In the genomic region with DNA sequence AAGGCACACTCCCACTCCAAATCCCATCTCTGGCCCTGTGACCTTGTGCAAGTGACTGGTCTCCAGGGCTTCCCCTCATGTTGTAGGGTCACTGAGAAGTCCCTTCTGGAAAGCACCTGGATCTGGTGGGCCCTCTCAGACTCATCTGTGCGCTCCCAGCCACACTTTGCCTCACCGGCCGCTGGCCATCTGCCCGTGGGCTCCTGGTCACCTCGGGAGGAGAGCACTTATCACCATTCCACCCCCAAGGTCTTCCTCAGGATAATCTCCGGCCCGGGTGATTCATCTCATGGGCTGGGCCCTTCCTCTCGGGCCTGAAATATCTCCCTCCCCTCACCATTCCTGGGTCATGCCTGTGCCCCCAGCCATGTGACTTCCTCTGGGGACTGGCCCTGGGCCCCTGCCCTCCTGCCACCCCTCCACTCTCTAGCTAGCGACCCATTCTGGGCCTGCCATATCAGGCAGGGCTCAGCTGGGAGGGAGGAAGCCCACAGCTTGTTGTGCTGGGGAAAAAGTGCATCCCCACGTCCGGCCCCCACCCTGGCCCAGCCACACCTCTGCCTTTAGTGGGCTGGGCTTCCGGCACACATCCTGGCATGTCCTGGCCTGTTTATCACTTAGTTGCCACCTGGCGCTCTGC, we compare ENCODE assay signal across 11 cellular contexts. TPM values are rescaled to one million over a fixed set of nuclear protein-coding genes. Genes with fewer than 3 reads are reported as not detected.
DNase-seq lines count a peak whose midpoint lies in the region; ATAC-seq and TF ChIP-seq lines count a peak whose summit lies in the region.
"Had no signal": no experiment of that assay in that cellular context is flagged by ENCODE, and none has a peak within 500 bp of the region (broad histone marks: within the 10 kb centered on the region; RNA-seq: fewer than 3 reads in every experiment).

No MANE protein-coding gene starts in this region.

- H3K36me3 Mint-ChIP-seq in activated CD8-positive, alpha-beta T cell treated with anti-CD3 and anti-CD28 coated beads for 36 hours (ENCODE audit: low read depth): peaks cover 3% of the 10 kb centered on the region
- H3K36me3 Mint-ChIP-seq: IgD-negative memory B cell had no signal

- peaks cover 20% of the 10 kb centered on the region for H3K4me1 Mint-ChIP-seq in activated CD8-positive, alpha-beta T cell treated with anti-CD3 and anti-CD28 coated beads for 36 hours (ENCODE audit: low read depth)

- H3K4me3 Mint-ChIP-seq in activated CD8-positive, alpha-beta T cell treated with anti-CD3 and anti-CD28 coated beads for 36 hours: no peak overlapping the region

- H3K9me3 Mint-ChIP-seq in activated CD8-positive, alpha-beta T cell treated with anti-CD3 and anti-CD28 coated beads for 36 hours: peaks cover 2% of the 10 kb centered on the region

- ATAC-seq in activated CD8-positive, alpha-beta T cell treated with anti-CD3 and anti-CD28 coated beads for 36 hours: peak; percentile 43
- ATAC-seq in HG03378 (IDR thresholded peaks at IDR 0.05; ENCODE audit: unreplicated experiment): no peak
- ATAC-seq in HG02970 (IDR thresholded peaks at IDR 0.05; ENCODE audit: low FRiP score, unreplicated experiment): no peak

- POLR2A ChIA-PET in activated CD8-positive, alpha-beta T cell treated with anti-CD3 and anti-CD28 coated beads for 36 hours (lab: Charles Lee): interaction anchor here (0.8 to 1.2 kb wide), 2 partner anchors 233 to 234 kb away, joined by 3 read pairs; partner anchors contain the start of genes CHCHD4 and TMEM43

- H3K27me3 Mint-ChIP-seq in activated CD8-positive, alpha-beta T cell treated with anti-CD3 and anti-CD28 coated beads for 36 hours: no peaks in the 10 kb centered on the region

- intact Hi-C loops in activated CD8-positive, alpha-beta T cell treated with anti-CD3 and anti-CD28 coated beads for 36 hours (cut with micrococcal nuclease): no loop called here

- peak overlapping the region; percentile 52 for H3K27ac ChIP-seq in epithelial cell of prostate

- CTCF ChIA-PET in activated CD8-positive, alpha-beta T cell treated with anti-CD3 and anti-CD28 coated beads for 36 hours (lab: Charles Lee): interaction anchor here (1.2 to 16.6 kb wide), 4 partner anchors 10 to 241 kb away, joined by 4 to 383 read pairs (median 18); partner anchors contain the start of gene WNT7A

- H3K27ac Mint-ChIP-seq in activated CD8-positive, alpha-beta T cell treated with anti-CD3 and anti-CD28 coated beads for 36 hours: peak overlapping the region; percentile 87
- H3K27ac Mint-ChIP-seq: IgD-negative memory B cell had no signal

- no peak for TF ChIP-seq CTCF in activated CD8-positive, alpha-beta T cell treated with anti-CD3 and anti-CD28 coated beads for 36 hours (IDR thresholded peaks at IDR 0.05)

- peak; percentile 46 for DNase-seq in stimulated activated CD4-positive, alpha-beta T cell treated with anti-CD3 and anti-CD28 coated beads, Interleukin-15, amount 100 ng/mL, for 24 hours
- no peak for DNase-seq in stimulated activated CD4-positive, alpha-beta T cell treated with anti-CD3 and anti-CD28 coated beads, Interleukin-1b, Interleukin-23, amount 100 ng/mL, for 48 hours
- peak; percentile 76 for DNase-seq in activated CD8-positive, alpha-beta T cell treated with anti-CD3 and anti-CD28 coated beads for 36 hours
- DNase-seq in epithelial cell of prostate (ENCODE audit: low read depth, low spot score): no peak
- no peak for DNase-seq in OCI-M2 (lab: John Stamatoyannopoulos, UW; ENCODE audit: unreplicated experiment)
- no peak for DNase-seq in T-helper 9 cell
- DNase-seq: Calu3, kidney glomerular epithelial cell had no signal

RNA-seq across cellular contexts. Expression of gene WNT7A, which starts 10.6 kb away (rescaled TPM):
- total RNA-seq in activated CD8-positive, alpha-beta T cell treated with anti-CD3 and anti-CD28 coated beads for 36 hours: under 1 TPM in 1 of 2 experiments, not detected in 1; 0.09 TPM

Comparison
In these comparisons a context has a peak if more than half of its experiments do, and no peak if none do; other contexts are left out.
1. DNase-seq: peak in stimulated activated CD4-positive, alpha-beta T cell treated with anti-CD3 and anti-CD28 coated beads, Interleukin-15, amount 100 ng/mL, for 24 hours (single experiment) and activated CD8-positive, alpha-beta T cell treated with anti-CD3 and anti-CD28 coated beads for 36 hours (single experiment); none in stimulated activated CD4-positive, alpha-beta T cell treated with anti-CD3 and anti-CD28 coated beads, Interleukin-1b, Interleukin-23, amount 100 ng/mL, for 48 hours (single experiment), epithelial cell of prostate (single experiment), OCI-M2 (single experiment) and T-helper 9 cell (single experiment).